15 cellular contexts compared by ENCODE assay signal in genomic region chr20:10079964-10080363, GRCh38. TPM values are rescaled to one million over a fixed set of nuclear protein-coding genes. Genes with fewer than 3 reads are reported as not detected.
DNase-seq lines count a peak whose midpoint lies in the region; ATAC-seq, FAIRE-seq and TF ChIP-seq lines count a peak whose summit lies in the region.
"Had no signal": no experiment of that assay in that cellular context is flagged by ENCODE, and none has a peak within 500 bp of the region (broad histone marks: within the 10 kb centered on the region; RNA-seq: fewer than 3 reads in every experiment).

No MANE protein-coding gene starts in this region.

- peak in 1 of 2 experiments; percentile 62 for DNase-seq in A549 (ENCODE audit: low read depth in 1 of 2, low spot score in 1 of 2)
- DNase-seq in HPDE6-E6E7 (ENCODE audit: extremely low spot score), result peak; percentile 84
- peak; percentile 16 for DNase-seq in brain microvascular endothelial cell
- peak; percentile 91 for DNase-seq in iris pigment epithelial cell (ENCODE audit: low read depth)
- no peak for DNase-seq in activated gamma-delta T cell treated with Interleukin-2 at 50 U/mL for 16 hours
- no peak for DNase-seq in stimulated activated CD4-positive, alpha-beta T cell treated with anti-CD3 and anti-CD28 coated beads, Interleukin-1b, Interleukin-23, amount 100 ng/mL, for 48 hours
- DNase-seq in GM19239 (ENCODE audit: insufficient read length, low spot score), result no peak
- DNase-seq: activated naive CD4-positive, alpha-beta T cell; central memory CD4-positive, alpha-beta T cell; NCI-H187 treated with DMSO at 0.1 percent for 48 hours; small intestine had no signal

- TF ChIP-seq EP300 in A549 (IDR thresholded peaks at IDR 0.05), result peak in 1 of 2 experiments; percentile 66; a peak in 1 of 5 replicates

- CTCF ChIA-PET in A549 (lab: Yijun Ruan, JAX), result interaction anchor here (1.7 to 4.8 kb wide), 3 partner anchors 11 to 347 kb away, joined by 5 to 115 read pairs (median 60); no protein-coding TSS in a partner anchor

- peak overlapping the region; percentile 11; the same call in 1 of the 3 replicates for H3K4me2 ChIP-seq in A549

- peak overlapping the region; percentile 10 to 82; a peak in 5 of 6 replicates for H3K27ac ChIP-seq in A549
- no peak overlapping the region for H3K27ac ChIP-seq in brain microvascular endothelial cell
- H3K27ac ChIP-seq: HL-60, neutrophil had no signal

- ATAC-seq in A549 (peak; percentile 23 to 28; a peak in 1 of 6 replicates), GM19023 (IDR thresholded peaks at IDR 0.05; ENCODE audit: unreplicated experiment) (no peak)
- ATAC-seq: Right ventricle myocardium inferior had no signal

- FAIRE-seq in A549 (lab: Jason Lieb, UNC), result peak; percentile 70
- no peak for FAIRE-seq in GM19239 (lab: Jason Lieb, UNC)
- FAIRE-seq: small intestine had no signal

- no peak overlapping the region for H3K4me3 ChIP-seq in A549
- no peak overlapping the region for H3K4me3 ChIP-seq in brain microvascular endothelial cell (ENCODE audit: low read depth, low read length)

- no peaks in the 10 kb centered on the region for H3K36me3 ChIP-seq in brain microvascular endothelial cell (replicated peaks)
- H3K36me3 ChIP-seq: neutrophil had no signal

- TF ChIP-seq RAD21 in A549 (conservative IDR thresholded peaks at IDR 0.05 in 1 of 2, IDR thresholded peaks at IDR 0.05 in 1 of 2), result no peak

- peaks cover 46% of the 10 kb centered on the region for H3K4me1 ChIP-seq in A549

- no peaks in the 10 kb centered on the region for H3K27me3 ChIP-seq in brain microvascular endothelial cell (replicated peaks)
- H3K27me3 ChIP-seq: neutrophil had no signal

- H3K9me3 ChIP-seq in A549, result no peaks in the 10 kb centered on the region
- H3K9me3 ChIP-seq: neutrophil had no signal

- POLR2A ChIA-PET in A549 (lab: Yijun Ruan, JAX), result interaction anchor here (0.7 to 1.4 kb wide), 3 partner anchors 138 to 355 kb away, joined by 3 to 6 read pairs (median 6); partner anchors contain the start of genes MKKS, SLX4IP and SNAP25

- in situ Hi-C loops in brain microvascular endothelial cell (cut with HindIII; ENCODE audit: low pct_ligation_motif_present, low sequenced_read_pairs), result loop anchor here (25.0 kb wide), 1 partner anchor 93 kb away; no protein-coding TSS in a partner anchor

- TF ChIP-seq CTCF in A549 (IDR thresholded peaks at IDR 0.05) (no peak), brain microvascular endothelial cell (IDR thresholded peaks at IDR 0.05; ENCODE audit: low read depth, low read length, missing control alignments) (no peak)

- no peak for TF ChIP-seq POLR2A in A549 (IDR thresholded peaks at IDR 0.05; ENCODE audit: low read length)

TF ChIP-seq in A549, 52 proteins besides CTCF, POLR2A, EP300 and RAD21:
- TF ChIP-seq GATA3 (IDR thresholded peaks at IDR 0.05; ENCODE audit: borderline replicate concordance), result no peak
- peak; percentile 45; the same call in 1 of the 2 replicates for TF ChIP-seq JUNB (IDR thresholded peaks at IDR 0.05)
- TF ChIP-seq CEBPB (IDR thresholded peaks at IDR 0.05), result peak; percentile 81 to 88
- no peak for TF ChIP-seq MAZ (IDR thresholded peaks at IDR 0.05; ENCODE audit: borderline replicate concordance, low read depth, low read length)
- no peak for TF ChIP-seq POLR2AphosphoS2 (conservative IDR thresholded peaks at IDR 0.05; ENCODE audit: low read length)
- TF ChIP-seq HES2 (IDR thresholded peaks at IDR 0.05), result peak; percentile 62; the same call in 1 of the 2 replicates
- 0 out of 5 replicates have a peak, but pooled peaks of 1 of the 2 experiments have one; percentile 45 for TF ChIP-seq JUN (IDR thresholded peaks at IDR 0.05)
- no peak for TF ChIP-seq RNF2 (IDR thresholded peaks at IDR 0.05; ENCODE audit: borderline replicate concordance, low read depth)
- TF ChIP-seq FOSL2 (IDR thresholded peaks at IDR 0.05), result no peak
- TF ChIP-seq FOSL2 (CRISPR knock-in tag; IDR thresholded peaks at IDR 0.05), result peak; percentile 18; the same call in 1 of the 2 replicates

RNA-seq across cellular contexts. Expression of gene ANKEF1, which starts 45.2 kb away (rescaled TPM):
- polyA plus RNA-seq in A549 (2011; rRNA removed) (19.7 and 21.2 TPM in 2 replicates), A549 (2017; fragmentation: RNase III; extraction: RNeasy Plus Mini Kit Qiagen cat#74134 plus additional on column Dnase treatment) (11.5 to 11.8 TPM (median 11.7 TPM) in 3 replicates)
- 4.0 and 4.5 TPM in 2 replicates for polyA plus RNA-seq in A549 (2012; cell fraction: cytosol; rRNA removed)
- 1.6 and 2.4 TPM in 2 replicates for polyA plus RNA-seq in A549 (2012; cell fraction: nucleus; rRNA removed)
- 13.1 and 13.5 TPM in 2 replicates for polyA minus RNA-seq in A549 (2011; rRNA and poly(A)+ RNA removed)

Comparison
In these comparisons a context has a peak if more than half of its experiments do, and no peak if none do; other contexts are left out.
1. DNase-seq: peak in HPDE6-E6E7 (single experiment), brain microvascular endothelial cell (single experiment) and iris pigment epithelial cell (single experiment); none in activated gamma-delta T cell treated with Interleukin-2 at 50 U/mL for 16 hours (single experiment), stimulated activated CD4-positive, alpha-beta T cell treated with anti-CD3 and anti-CD28 coated beads, Interleukin-1b, Interleukin-23, amount 100 ng/mL, for 48 hours (single experiment) and GM19239 (single experiment).